8 cellular contexts compared by ENCODE assay signal in the genomic region with DNA sequence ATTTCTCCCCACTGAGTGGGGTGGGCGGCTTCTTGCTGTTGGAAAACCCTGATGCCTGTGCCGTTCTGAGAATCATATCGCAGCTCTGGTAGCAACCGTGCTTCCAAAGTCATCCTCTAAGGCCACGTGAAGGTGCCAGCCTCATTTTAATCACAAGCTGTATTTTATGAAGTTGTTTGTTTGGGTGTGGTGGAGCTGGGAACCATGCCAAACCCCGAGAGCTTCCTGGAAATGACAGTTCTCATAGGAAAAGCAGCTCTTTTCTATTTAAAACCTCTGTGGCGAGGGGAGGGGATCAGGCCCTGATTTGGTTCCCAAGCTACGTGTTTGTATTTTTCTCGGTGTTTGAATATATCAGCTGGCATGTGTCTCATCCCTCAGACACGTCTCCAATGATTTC. TPM values are rescaled to one million over a fixed set of nuclear protein-coding genes. Genes with fewer than 3 reads are reported as not detected.
DNase-seq lines count a peak whose midpoint lies in the region; ATAC-seq and TF ChIP-seq lines count a peak whose summit lies in the region.

No MANE protein-coding gene starts in this region.

- no peak overlapping the region for H2BK15ac ChIP-seq in mesendoderm (replicated peaks; ENCODE audit: low read depth)

- H3K27ac Mint-ChIP-seq in chondrocyte (ENCODE audit: unreplicated experiment): peak overlapping the region; percentile 86

- no peak overlapping the region for H3K4me2 ChIP-seq in mesendoderm (ENCODE audit: low read length)

- H3K4me3 ChIP-seq in AG10803 (ENCODE audit: low read length) (no peak overlapping the region), mesendoderm (ENCODE audit: low read length) (no peak overlapping the region)

- H3K27me3 Mint-ChIP-seq in chondrocyte (ENCODE audit: low read depth): no peaks in the 10 kb centered on the region

- H3K36me3 Mint-ChIP-seq in chondrocyte (ENCODE audit: low read depth): peaks cover 15% of the 10 kb centered on the region

- H2BK120ac ChIP-seq in mesendoderm (ENCODE audit: low read depth, low read length): no peak overlapping the region

- no peaks in the 10 kb centered on the region for H3K79me1 ChIP-seq in mesendoderm (ENCODE audit: low read length)

- no peak overlapping the region for H3K4me3 Mint-ChIP-seq in chondrocyte (ENCODE audit: unreplicated experiment)

- no peak overlapping the region for H3K9ac ChIP-seq in mesendoderm (ENCODE audit: low read length)

- H3K9me3 Mint-ChIP-seq in chondrocyte (ENCODE audit: low read depth): no peaks in the 10 kb centered on the region

- peak; percentile 97 for DNase-seq in AG10803 (ENCODE audit: low read depth)
- peak; percentile 91 for DNase-seq in NCI-H1092 treated with DMSO at 0.1 percent for 48 hours (lab: John Stamatoyannopoulos, UW)
- DNase-seq in UCSD-AML1 (lab: John Stamatoyannopoulos, UW; ENCODE audit: unreplicated experiment): peak; percentile 45
- no peak for DNase-seq in chondrocyte (ENCODE audit: low spot score)
- peak; percentile 98 to 99 for DNase-seq in lung microvascular endothelial cell (ENCODE audit: low read depth in 2 of 2)
- DNase-seq in stromal cell of bone marrow (ENCODE audit: low read depth): peak; percentile 77
- no peak for DNase-seq in mesendoderm

- peaks cover 6% of the 10 kb centered on the region for H3K36me3 ChIP-seq in mesendoderm (ENCODE audit: control insufficient read depth, insufficient read depth, low read length)

- no peaks in the 10 kb centered on the region for H3K79me2 ChIP-seq in mesendoderm (ENCODE audit: control insufficient read depth, insufficient read depth, low read length)

- no peak overlapping the region for H2BK5ac ChIP-seq in mesendoderm (ENCODE audit: low read length)

- no peak overlapping the region for H3K23ac ChIP-seq in mesendoderm (ENCODE audit: low read length)

- H3K4me1 ChIP-seq in mesendoderm (ENCODE audit: control insufficient read depth, low read depth, low read length): no peaks in the 10 kb centered on the region

- H3K4ac ChIP-seq in mesendoderm (ENCODE audit: low read depth, low read length): no peak overlapping the region

- H3K27ac ChIP-seq in mesendoderm (ENCODE audit: low read depth, low read length): no peak overlapping the region

- no peak for TF ChIP-seq CTCF in AG10803 (conservative IDR thresholded peaks at IDR 0.05; ENCODE audit: low read length)
- TF ChIP-seq CTCF in chondrocyte (IDR thresholded peaks at IDR 0.05): no peak

- no peak overlapping the region for H4K8ac ChIP-seq in mesendoderm (ENCODE audit: low read depth, low read length)

- no peak overlapping the region for H2AK5ac ChIP-seq in mesendoderm (ENCODE audit: low read length)

- H3K56ac ChIP-seq in mesendoderm (ENCODE audit: low read length): no peak overlapping the region

- ATAC-seq in GM18867 (IDR thresholded peaks at IDR 0.05; ENCODE audit: unreplicated experiment): no peak

- no peaks in the 10 kb centered on the region for H3K27me3 ChIP-seq in mesendoderm (ENCODE audit: insufficient read depth, low read length, poor library complexity)

- H3K18ac ChIP-seq in mesendoderm (ENCODE audit: low read length): no peak overlapping the region

- H4K5ac ChIP-seq in mesendoderm (ENCODE audit: low read length): no peak overlapping the region

- peaks cover 42% of the 10 kb centered on the region for H3K4me1 Mint-ChIP-seq in chondrocyte (ENCODE audit: low read depth)

- WGBS in mesendoderm (ENCODE audit: extremely low coverage, insufficient coverage, low lambda C conversion rate): no CpG with 5 or more reads among the region's 10 CpGs

RNA-seq across cellular contexts. Expression of gene KNOP1, which starts 21.7 kb away (rescaled TPM):
- total RNA-seq in chondrocyte (20.0 to 24.7 TPM (median 20.4 TPM) in 3 replicates), lung microvascular endothelial cell (6.1 and 10.5 TPM in 2 replicates)
- polyA plus RNA-seq in mesendoderm (2013, experiment 1 of 2): 140 TPM
- polyA plus RNA-seq in mesendoderm (2013, experiment 2 of 2): 147 TPM

RNA-seq across cellular contexts. Expression of gene IQCK, which starts 21.8 kb away (rescaled TPM):
- total RNA-seq in chondrocyte: 2.6 to 8.9 TPM (median 3.8 TPM) in 3 replicates
- total RNA-seq in lung microvascular endothelial cell: 7.8 and 10.9 TPM in 2 replicates
- polyA plus RNA-seq in mesendoderm (2013, experiment 1 of 2): 4.0 TPM
- polyA plus RNA-seq in mesendoderm (2013, experiment 2 of 2): 4.0 TPM

Comparison
In these comparisons a context has a peak if more than half of its experiments do, and no peak if none do; other contexts are left out.
1. DNase-seq: peak in AG10803 (single experiment), NCI-H1092 treated with DMSO at 0.1 percent for 48 hours (single experiment), UCSD-AML1 (single experiment), lung microvascular endothelial cell (2 of 2) and stromal cell of bone marrow (single experiment); none in chondrocyte (single experiment) and mesendoderm (single experiment).